29 cellular contexts compared by ENCODE assay signal in the genomic region with DNA sequence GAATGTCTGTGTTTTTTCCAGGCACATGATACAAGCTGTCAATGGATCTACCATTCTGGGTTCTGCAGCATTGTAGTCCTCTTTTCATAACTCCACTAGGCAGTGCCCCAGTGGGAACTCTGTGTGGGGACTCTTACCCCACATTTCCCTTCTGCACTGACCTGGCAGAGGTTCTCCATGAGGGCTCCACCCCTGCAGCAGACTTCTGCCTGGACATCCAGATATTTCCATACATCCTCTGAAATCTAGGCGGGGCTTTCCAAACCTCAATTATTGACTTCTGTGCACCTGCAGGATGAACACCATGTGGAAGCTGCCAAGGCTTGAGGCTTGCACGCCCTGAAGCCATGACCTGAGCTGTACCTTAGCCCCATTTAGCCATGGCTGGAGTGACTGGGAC. TPM values are rescaled to one million over a fixed set of nuclear protein-coding genes. Genes with fewer than 3 reads are reported as not detected.
DNase-seq lines count a peak whose midpoint lies in the region; ATAC-seq, FAIRE-seq and TF ChIP-seq lines count a peak whose summit lies in the region.
"Had no signal": no experiment of that assay in that cellular context is flagged by ENCODE, and none has a peak within 500 bp of the region (broad histone marks: within the 10 kb centered on the region; RNA-seq: fewer than 3 reads in every experiment).

No MANE protein-coding gene starts in this region.

- no peak overlapping the region for H3K4me2 ChIP-seq in HepG2 (ENCODE audit: low read depth, low read length)
- no peak overlapping the region for H3K4me2 ChIP-seq in K562 (ENCODE audit: insufficient read depth, low read length)
- H3K4me2 ChIP-seq: BLaER1 had no signal

- WGBS in HepG2 (ENCODE audit: low lambda C conversion rate): 27% methylated on average over 2 of the region's 2 CpGs
- no CpG with 5 or more reads among the region's 2 CpGs for WGBS in right lobe of liver (ENCODE audit: insufficient coverage, low coverage, low lambda C conversion rate, missing lambda C conversion rate)
- WGBS in K562 (ENCODE audit: insufficient coverage, low coverage, missing lambda C conversion rate): 0% methylated on average over 2 of the region's 2 CpGs

- TF ChIP-seq CTCF in HepG2 (CRISPR knock-in tag; IDR thresholded peaks at IDR 0.05) (no peak), right lobe of liver (IDR thresholded peaks at IDR 0.05) (no peak), K562 (IDR thresholded peaks at IDR 0.05 in 2 of 3, conservative IDR thresholded peaks at IDR 0.05 in 1 of 3; ENCODE audit: insufficient read depth in 2 of 3, low read depth in 1 of 3, low read length in 3 of 3) (no peak)

- intact Hi-C loops in HepG2 (cut with micrococcal nuclease; ENCODE audit: unreplicated experiment) (no loop called here), right lobe of liver (cut with DNase I) (no loop called here), K562 (cut with micrococcal nuclease) (no loop called here)

- H3K4me1 ChIP-seq in HepG2 (ENCODE audit: insufficient read depth, low read length) (no peaks in the 10 kb centered on the region), right lobe of liver (no peaks in the 10 kb centered on the region), K562 (replicated peaks in 1 of 2; ENCODE audit: control insufficient read depth in 2 of 2, insufficient read depth in 2 of 2, low read length in 2 of 2) (no peaks in the 10 kb centered on the region)
- H3K4me1 ChIP-seq: BE2C, BLaER1 had no signal

- H3K4me3 ChIP-seq in HepG2 (replicated peaks in 1 of 3; ENCODE audit: insufficient read depth in 1 of 3, low read depth in 2 of 3, low read length in 3 of 3): no peak overlapping the region
- no peak overlapping the region for H3K4me3 ChIP-seq in right lobe of liver
- H3K4me3 ChIP-seq in K562: no peak overlapping the region
- H3K4me3 ChIP-seq: BLaER1, GM12878 had no signal

- TF ChIP-seq RAD21 in HepG2 (CRISPR knock-in tag; IDR thresholded peaks at IDR 0.05): no peak
- no peak for TF ChIP-seq RAD21 in K562 (CRISPR knock-in tag; conservative IDR thresholded peaks at IDR 0.05 in 1 of 2, IDR thresholded peaks at IDR 0.05 in 1 of 2)

- H3K9me3 ChIP-seq in HepG2 (ENCODE audit: low read length) (peaks cover 36% of the 10 kb centered on the region), right lobe of liver (no peaks in the 10 kb centered on the region), K562 (replicated peaks; ENCODE audit: control insufficient read depth, insufficient read depth, low read depth, low read length) (no peaks in the 10 kb centered on the region)
- H3K9me3 ChIP-seq: BE2C had no signal

- no peak overlapping the region for H3K27ac ChIP-seq in HepG2 (ENCODE audit: extremely low read length, insufficient read depth, low read length)
- H3K27ac ChIP-seq in right lobe of liver: no peak overlapping the region
- no peak overlapping the region for H3K27ac ChIP-seq in K562 (ENCODE audit: extremely low read depth, low read depth, low read length)
- H3K27ac ChIP-seq: BLaER1 had no signal

- no peak for TF ChIP-seq POLR2A in HepG2 (IDR thresholded peaks at IDR 0.05; ENCODE audit: insufficient read depth in 1 of 2, low read depth in 2 of 2, low read length in 2 of 2)
- TF ChIP-seq POLR2A in right lobe of liver (IDR thresholded peaks at IDR 0.05): no peak
- TF ChIP-seq POLR2A in K562 (conservative IDR thresholded peaks at IDR 0.05): no peak

- FAIRE-seq in HepG2 (lab: Jason Lieb, UNC): no peak
- no peak for FAIRE-seq in K562 (lab: Jason Lieb, UNC)
- FAIRE-seq: A204.1, GM12878, GM12892, GM18507 had no signal

- TF ChIP-seq EP300 in HepG2 (IDR thresholded peaks at IDR 0.05; ENCODE audit: low read depth in 2 of 2, low read length in 2 of 2): no peak
- no peak for TF ChIP-seq EP300 in HepG2 (CRISPR knock-in tag; IDR thresholded peaks at IDR 0.05; ENCODE audit: borderline replicate concordance)
- no peak for TF ChIP-seq EP300 in K562 (IDR thresholded peaks at IDR 0.05; ENCODE audit: low read length)

- H3K27me3 ChIP-seq in HepG2 (ENCODE audit: control insufficient read depth in 1 of 2, insufficient read depth in 2 of 2, low read length in 2 of 2) (no peaks in the 10 kb centered on the region), right lobe of liver (no peaks in the 10 kb centered on the region), K562 (ENCODE audit: control insufficient read depth in 2 of 2, insufficient read depth in 2 of 2, low read length in 2 of 2) (no peaks in the 10 kb centered on the region)
- H3K27me3 ChIP-seq: BE2C, BLaER1 had no signal

- CTCF ChIA-PET in HepG2 (lab: Yijun Ruan, JAX; ENCODE audit: low intra/inter-chr PET ratio, low total read pairs) (no interaction called here), K562 (lab: Yijun Ruan, JAX; ENCODE audit: low intra/inter-chr PET ratio) (no interaction called here)

- H3K79me2 ChIP-seq in HepG2 (ENCODE audit: insufficient read depth, low read length) (no peaks in the 10 kb centered on the region), K562 (ENCODE audit: control insufficient read depth, insufficient read depth, low read length) (no peaks in the 10 kb centered on the region)

- ATAC-seq in HepG2: no peak
- ATAC-seq in right lobe of liver: no peak
- ATAC-seq in K562: no peak
- ATAC-seq in HG03135 (IDR thresholded peaks at IDR 0.05; ENCODE audit: unreplicated experiment): no peak
- ATAC-seq: GM12878 had no signal

- no peaks in the 10 kb centered on the region for H3K9me1 ChIP-seq in K562 (ENCODE audit: control insufficient read depth, insufficient read depth, low read length)

- H2AFZ ChIP-seq in HepG2 (ENCODE audit: low read length): no peak overlapping the region
- H2AFZ ChIP-seq in K562 (ENCODE audit: low read depth, low read length): no peak overlapping the region

- POLR2A ChIA-PET in HepG2 (lab: Yijun Ruan, JAX) (no interaction called here), K562 (lab: Yijun Ruan, JAX) (no interaction called here)

- no peaks in the 10 kb centered on the region for H4K20me1 ChIP-seq in HepG2 (ENCODE audit: insufficient read depth, low read length)
- no peaks in the 10 kb centered on the region for H4K20me1 ChIP-seq in K562 (replicated peaks; ENCODE audit: control insufficient read depth, insufficient read depth, low read length)
- H4K20me1 ChIP-seq: BLaER1 had no signal

- BruUV-seq in HepG2 (replicated peaks; lab: Mats Ljungman, UMichigan): no TSS peak
- no TSS peak for BruUV-seq in K562 (replicated peaks; lab: Mats Ljungman, UMichigan)

- in situ Hi-C loops in HepG2 (cut with HindIII; ENCODE audit: extremely low pct_ligation_motif_present, low pct_unique_long_range_greater_than_20kb) (no loop called here), K562 (cut with MboI) (no loop called here)

- DNase-seq in HepG2 (ENCODE audit: low spot score) (no peak), right lobe of liver (no peak), K562 (ENCODE audit: extremely low read depth in 1 of 4, low spot score in 3 of 4) (no peak)
- no peak for DNase-seq in activated CD4-positive, CD25-positive, alpha-beta regulatory T cell treated with anti-CD3 and anti-CD28 coated beads, Interleukin-2, amount 50 U/mL, for 72 hours
- DNase-seq: 8988T; ACHN; BE2C; C1 segment of cervical spinal cord; CD4-positive, alpha-beta memory T cell; CD4-positive, CD25-positive, alpha-beta regulatory T cell; CD8-positive, alpha-beta memory T cell; COR-L47; DMS 273 treated with DMSO at 0.1 percent for 48 hours; DMS153; DMS79; DND-41; EL; GDM1 had no signal

- H3K9ac ChIP-seq in HepG2 (ENCODE audit: insufficient read depth, low read depth, low read length) (no peak overlapping the region), K562 (ENCODE audit: insufficient read depth in 1 of 2, low read depth in 2 of 2, low read length in 2 of 2) (no peak overlapping the region)
- H3K9ac ChIP-seq: BLaER1 had no signal

- no peaks in the 10 kb centered on the region for H3K36me3 ChIP-seq in HepG2 (replicated peaks in 1 of 2; ENCODE audit: control insufficient read depth in 1 of 2, insufficient read depth in 2 of 2, low read length in 2 of 2)
- no peaks in the 10 kb centered on the region for H3K36me3 ChIP-seq in right lobe of liver
- H3K36me3 ChIP-seq in K562 (ENCODE audit: control insufficient read depth, insufficient read depth, low read length): no peaks in the 10 kb centered on the region
- H3K36me3 ChIP-seq: BE2C, BLaER1 had no signal

RNA-seq across cellular contexts. Expression of a gene that starts 56.0 kb away (rescaled TPM):
- total RNA-seq in HepG2 (2016; rRNA removed; fragmentation: Illumina TruSeq; extraction: Trizol): 10.6 and 16.3 TPM in 2 replicates
- total RNA-seq in HepG2 (2016; cell fraction: cytosol; rRNA removed; fragmentation: Illumina TruSeq; extraction: Trizol; ENCODE audit: low read depth): 2.9 and 3.1 TPM in 2 replicates
- total RNA-seq in HepG2 (2016; cell fraction: insoluble cytoplasmic fraction; rRNA removed; fragmentation: Illumina TruSeq; extraction: Trizol): 11.7 and 15.3 TPM in 2 replicates
- 4.0 and 5.9 TPM in 2 replicates for total RNA-seq in HepG2 (2016; cell fraction: membrane; rRNA removed; fragmentation: Illumina TruSeq; extraction: Trizol)
- 28.0 and 30.1 TPM in 2 replicates for total RNA-seq in HepG2 (2016; cell fraction: nucleus; rRNA removed; fragmentation: Illumina TruSeq; extraction: Trizol)
- polyA plus RNA-seq in HepG2 (2011; rRNA removed): 11.4 and 20.8 TPM in 2 replicates
- 5.3 and 12.2 TPM in 2 replicates for polyA plus RNA-seq in HepG2 (2011; cell fraction: cytosol; rRNA removed)
- polyA plus RNA-seq in HepG2 (2011; cell fraction: nucleus; rRNA removed): 20.1 and 45.8 TPM in 2 replicates
- polyA plus RNA-seq in HepG2 (2012): 30.0 and 36.4 TPM in 2 replicates
- 2.7 and 3.5 TPM in 2 replicates for polyA plus RNA-seq in HepG2 (2016; cell fraction: cytosol; fragmentation: Illumina TruSeq; extraction: Trizol; ENCODE audit: low read depth)
- polyA plus RNA-seq in HepG2 (2016; cell fraction: insoluble cytoplasmic fraction; fragmentation: Illumina TruSeq; extraction: Trizol; ENCODE audit: low read depth): 8.6 and 9.3 TPM in 2 replicates
- polyA plus RNA-seq in HepG2 (2016; cell fraction: membrane; fragmentation: Illumina TruSeq; extraction: Trizol; ENCODE audit: low read depth): 4.8 and 5.5 TPM in 2 replicates
- polyA plus RNA-seq in HepG2 (2016; cell fraction: nucleus; fragmentation: Illumina TruSeq; extraction: Trizol; ENCODE audit: insufficient read depth, low read depth): 37.9 and 41.5 TPM in 2 replicates
- polyA minus RNA-seq in HepG2 (2011; rRNA and poly(A)+ RNA removed; ENCODE audit: low replicate concordance): 3.7 TPM in 1 of 2 replicates, not detected in the other
- 3.5 and 4.2 TPM in 2 replicates for polyA minus RNA-seq in HepG2 (2011; cell fraction: cytosol; rRNA and poly(A)+ RNA removed)
- 39.3 and 73.2 TPM in 2 replicates for polyA minus RNA-seq in HepG2 (2011; cell fraction: nucleus; rRNA and poly(A)+ RNA removed)
- 100 to 1,000 TPM; 120 to 532 (median 241) TPM for total RNA-seq in right lobe of liver
- total RNA-seq in K562 (2011; cell fraction: chromatin; rRNA removed; ENCODE audit: low replicate concordance): not detected in 2 replicates
- total RNA-seq in K562 (2011; cell fraction: nucleolus; rRNA removed): not detected in 2 replicates
- total RNA-seq in K562 (2011; cell fraction: nucleoplasm; rRNA removed): not detected in 2 replicates
- total RNA-seq in K562 (2014; rRNA removed): not detected in 2 replicates
- not detected in 2 replicates for total RNA-seq in K562 (2014; rRNA removed; fragmentation: Illumina TruSeq; extraction: Trizol)
- total RNA-seq in K562 (2015; rRNA removed; fragmentation: Illumina TruSeq; extraction: Trizol): not detected in 2 replicates
- total RNA-seq in K562 (2021): 0.09 and 0.13 TPM in 2 replicates
- polyA plus RNA-seq in K562 (2011; rRNA removed): not detected in 2 replicates
- not detected in 2 replicates for polyA plus RNA-seq in K562 (2011; cell fraction: cytosol; rRNA removed)
- polyA plus RNA-seq in K562 (2011; cell fraction: nucleus; rRNA removed): not detected in 2 replicates
- polyA plus RNA-seq in K562 (2012): not detected in 2 replicates
- not detected in 2 replicates for polyA plus RNA-seq in K562 (2014; fragmentation: Illumina TruSeq; extraction: Trizol)
- polyA plus RNA-seq in K562 (2014; fragmentation: Nextera tagmentation; extraction: Ambion mirVana): not detected
- polyA plus RNA-seq in K562 (2014; rRNA removed): not detected in 2 replicates
- not detected in 2 replicates for polyA minus RNA-seq in K562 (2011; rRNA and poly(A)+ RNA removed)
- not detected in 2 replicates for polyA minus RNA-seq in K562 (2011; cell fraction: cytosol; rRNA and poly(A)+ RNA removed)
- polyA minus RNA-seq in K562 (2011; cell fraction: nucleus; rRNA and poly(A)+ RNA removed): not detected in 2 replicates
- total RNA-seq: A673; CD4-positive, alpha-beta memory T cell; CD4-positive, CD25-positive, alpha-beta regulatory T cell; CD8-positive, alpha-beta memory T cell; Daoy; G401; GM12878 had no signal
- polyA plus RNA-seq: AG04450; CD14-positive monocyte; CD4-positive, alpha-beta memory T cell; CD4-positive, CD25-positive, alpha-beta regulatory T cell; CD8-positive, alpha-beta memory T cell; GM12878 had no signal
